1 cellular context compared by ENCODE assay signal in the genomic region with DNA sequence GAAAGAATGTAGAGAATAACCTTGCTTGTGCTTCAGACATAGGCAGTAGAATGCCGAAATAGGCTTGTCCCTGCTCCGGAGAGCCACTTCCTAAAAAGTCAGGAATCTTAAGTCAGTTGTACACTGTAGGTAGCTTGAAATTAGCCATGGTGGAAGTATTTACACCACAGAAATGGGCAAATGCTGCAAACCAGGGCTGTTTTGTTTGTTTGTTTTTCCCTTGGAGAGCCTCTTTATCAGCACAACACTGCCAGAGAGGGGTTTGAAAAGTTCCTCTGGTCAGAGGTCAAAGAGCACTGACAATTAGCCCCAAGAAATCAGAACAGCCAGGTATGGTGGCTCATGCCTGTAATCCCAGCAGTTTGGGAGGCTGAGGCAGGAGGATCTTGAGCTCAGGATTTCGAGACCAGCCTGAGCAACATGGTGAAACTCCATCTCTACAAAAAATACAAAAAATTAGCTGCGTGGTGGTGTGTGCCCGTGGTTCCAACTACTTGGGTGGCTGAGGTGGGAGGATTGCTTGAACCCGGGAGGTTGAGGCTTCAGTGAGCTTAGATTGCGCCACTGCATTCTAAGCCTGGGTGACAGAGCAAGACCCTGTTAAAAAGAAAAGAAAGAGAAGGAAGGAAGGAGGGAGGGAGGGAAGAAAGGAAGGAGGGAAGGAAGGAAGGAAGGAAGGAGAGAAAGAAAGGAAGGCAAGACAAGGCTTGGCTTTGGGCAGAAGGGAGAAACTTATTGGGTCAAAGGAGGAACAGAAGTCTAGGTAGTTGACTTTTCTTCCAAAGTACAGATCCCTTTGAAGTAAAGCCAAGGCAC.
TF ChIP-seq lines count a peak whose summit lies in the region.

No MANE protein-coding gene starts in this region.

TF ChIP-seq in HCT116, 20 proteins besides CTCF, POLR2A, EP300 and RAD21:
- TF ChIP-seq CEBPB (IDR thresholded peaks at IDR 0.05; ENCODE audit: low read depth) (no peak), ZNF274 (IDR thresholded peaks at IDR 0.05; ENCODE audit: low read depth, low read length) (no peak), JUND (IDR thresholded peaks at IDR 0.05) (no peak), SP1 (IDR thresholded peaks at IDR 0.05; ENCODE audit: low read depth) (no peak), FOSL1 (IDR thresholded peaks at IDR 0.05; ENCODE audit: low read depth) (no peak), CBX3 (IDR thresholded peaks at IDR 0.05; ENCODE audit: low read depth) (no peak), TCF7L2 (IDR thresholded peaks at IDR 0.05; ENCODE audit: borderline replicate concordance, extremely low read depth, insufficient read depth, insufficient read length) (no peak), EZH2 (IDR thresholded peaks at IDR 0.05) (no peak), EZH2phosphoT487 (IDR thresholded peaks at IDR 0.05; ENCODE audit: borderline replicate concordance) (no peak), POLR2AphosphoS5 (IDR thresholded peaks at IDR 0.05; ENCODE audit: low read depth, low read length) (no peak)
- TF ChIP-seq, protein P1, sequence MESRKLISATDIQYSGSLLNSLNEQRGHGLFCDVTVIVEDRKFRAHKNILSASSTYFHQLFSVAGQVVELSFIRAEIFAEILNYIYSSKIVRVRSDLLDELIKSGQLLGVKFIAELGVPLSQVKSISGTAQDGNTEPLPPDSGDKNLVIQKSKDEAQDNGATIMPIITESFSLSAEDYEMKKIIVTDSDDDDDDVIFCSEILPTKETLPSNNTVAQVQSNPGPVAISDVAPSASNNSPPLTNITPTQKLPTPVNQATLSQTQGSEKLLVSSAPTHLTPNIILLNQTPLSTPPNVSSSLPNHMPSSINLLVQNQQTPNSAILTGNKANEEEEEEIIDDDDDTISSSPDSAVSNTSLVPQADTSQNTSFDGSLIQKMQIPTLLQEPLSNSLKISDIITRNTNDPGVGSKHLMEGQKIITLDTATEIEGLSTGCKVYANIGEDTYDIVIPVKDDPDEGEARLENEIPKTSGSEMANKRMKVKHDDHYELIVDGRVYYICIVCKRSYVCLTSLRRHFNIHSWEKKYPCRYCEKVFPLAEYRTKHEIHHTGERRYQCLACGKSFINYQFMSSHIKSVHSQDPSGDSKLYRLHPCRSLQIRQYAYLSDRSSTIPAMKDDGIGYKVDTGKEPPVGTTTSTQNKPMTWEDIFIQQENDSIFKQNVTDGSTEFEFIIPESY (IDR thresholded peaks at IDR 0.05; ENCODE audit: extremely low read depth, insufficient replicate concordance, low read length): no peak
- TF ChIP-seq, protein P2, sequence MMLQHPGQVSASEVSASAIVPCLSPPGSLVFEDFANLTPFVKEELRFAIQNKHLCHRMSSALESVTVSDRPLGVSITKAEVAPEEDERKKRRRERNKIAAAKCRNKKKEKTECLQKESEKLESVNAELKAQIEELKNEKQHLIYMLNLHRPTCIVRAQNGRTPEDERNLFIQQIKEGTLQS (IDR thresholded peaks at IDR 0.05): no peak
